17 cellular contexts compared by ENCODE assay signal in the genomic region with DNA sequence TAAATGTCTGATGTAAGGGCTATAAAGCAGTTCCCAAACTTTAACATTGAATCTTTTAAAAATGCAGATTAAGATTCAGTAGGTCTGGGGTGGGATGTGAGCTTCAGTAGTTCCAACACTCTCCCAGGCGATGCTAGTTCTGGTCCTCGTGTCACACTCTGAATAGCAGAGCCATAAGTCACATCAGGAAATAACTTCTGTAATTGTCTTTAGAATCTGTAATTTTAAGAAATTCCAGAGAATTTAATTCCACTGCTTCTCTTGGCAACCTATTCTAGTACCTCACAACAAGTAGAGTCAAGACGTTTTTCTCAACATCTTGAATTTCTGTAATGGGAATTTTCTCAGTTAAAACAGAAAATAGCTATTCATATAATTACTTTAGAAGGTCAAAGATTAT.
"Had no signal": no experiment of that assay in that cellular context is flagged by ENCODE, and none has a peak within 500 bp of the region (broad histone marks: within the 10 kb centered on the region; RNA-seq: fewer than 3 reads in every experiment).

No MANE protein-coding gene starts in this region.

- H3K27ac ChIP-seq: breast epithelium, testis, upper lobe of right lung had no signal

- H3K27ac Mint-ChIP-seq: activated CD8-positive, alpha-beta memory T cell treated with anti-CD3 and anti-CD28 coated beads, Interleukin-2, amount 10 ng/mL, durations not matched to agents 7 days and 5 days; activated naive CD4-positive, alpha-beta T cell treated with anti-CD3 and anti-CD28 coated beads, Interleukin-2, amount 50 U/mL, for 24 hours; activated T-cell treated with anti-CD3 and anti-CD28 coated beads, Interleukin-2, amount 50 U/mL, for 24 hours; natural killer cell treated with Interleukin-12 subunit alpha and Interleukin-12 subunit beta and Interleukin-15 and Interleukin-18, amount 100 ng/mL, for 72 hours; stimulated activated naive CD8-positive, alpha-beta T cell treated with anti-CD3 and anti-CD28 coated beads, Interleukin-15, Interleukin-2, amounts not matched to agents 100 ng/mL and 50 ng/mL, for 24 hours had no signal

- H3K9me3 Mint-ChIP-seq: activated naive CD4-positive, alpha-beta T cell treated with anti-CD3 and anti-CD28 coated beads, Interleukin-2, amount 50 U/mL, for 24 hours; activated T-cell treated with anti-CD3 and anti-CD28 coated beads, Interleukin-2, amount 50 U/mL, for 24 hours; natural killer cell treated with Interleukin-12 subunit alpha and Interleukin-12 subunit beta and Interleukin-15 and Interleukin-18, amount 100 ng/mL, for 72 hours; stimulated activated naive CD8-positive, alpha-beta T cell treated with anti-CD3 and anti-CD28 coated beads, Interleukin-15, Interleukin-2, amounts not matched to agents 100 ng/mL and 50 ng/mL, for 24 hours had no signal

- H3K27me3 ChIP-seq: breast epithelium, testis, upper lobe of right lung had no signal

- ATAC-seq: activated CD8-positive, alpha-beta memory T cell treated with anti-CD3 and anti-CD28 coated beads, Interleukin-2, amount 10 ng/mL, durations not matched to agents 7 days and 5 days; left cardiac atrium; natural killer cell treated with Interleukin-12 subunit alpha and Interleukin-12 subunit beta and Interleukin-15 and Interleukin-18, amount 100 ng/mL, for 72 hours; upper lobe of right lung had no signal

- H3K4me1 ChIP-seq: breast epithelium, upper lobe of right lung had no signal

- DNase-seq: activated CD4-positive, alpha-beta T cell treated with anti-CD3 and anti-CD28 coated beads, Interleukin-2, amount 50 U/mL, for 4 hours; activated CD4-positive, CD25-positive, alpha-beta regulatory T cell treated with anti-CD3 and anti-CD28 coated beads, Interleukin-2, amount 50 U/mL, for 72 hours; activated CD8-positive, alpha-beta memory T cell treated with anti-CD3 and anti-CD28 coated beads, Interleukin-2, amount 10 ng/mL, durations not matched to agents 7 days and 5 days; activated effector memory CD4-positive, alpha-beta T cell treated with Interleukin-2 at 50 U/mL for 16 hours; activated T-cell treated with anti-CD3 and anti-CD28 coated beads, Interleukin-2, amount 50 U/mL, for 24 hours; amniotic stem cell; hippocampal formation; left cardiac atrium; stimulated activated CD4-positive, alpha-beta T cell treated with anti-CD3 and anti-CD28 coated beads, Interleukin-2, amount 100 ng/mL, for 48 hours; stimulated activated CD8-positive, alpha-beta memory T cell treated with anti-CD3 and anti-CD28 coated beads, Interleukin-4, amount 100 ng/mL, for 48 hours; testis; upper lobe of right lung had no signal

- H3K27me3 Mint-ChIP-seq: activated CD8-positive, alpha-beta memory T cell treated with anti-CD3 and anti-CD28 coated beads, Interleukin-2, amount 10 ng/mL, durations not matched to agents 7 days and 5 days; activated naive CD4-positive, alpha-beta T cell treated with anti-CD3 and anti-CD28 coated beads, Interleukin-2, amount 50 U/mL, for 24 hours; activated T-cell treated with anti-CD3 and anti-CD28 coated beads, Interleukin-2, amount 50 U/mL, for 24 hours; natural killer cell treated with Interleukin-12 subunit alpha and Interleukin-12 subunit beta and Interleukin-15 and Interleukin-18, amount 100 ng/mL, for 72 hours; stimulated activated naive CD8-positive, alpha-beta T cell treated with anti-CD3 and anti-CD28 coated beads, Interleukin-15, Interleukin-2, amounts not matched to agents 100 ng/mL and 50 ng/mL, for 24 hours had no signal

- H3K36me3 ChIP-seq: breast epithelium, upper lobe of right lung had no signal

- H3K4me3 ChIP-seq: breast epithelium, lung, testis, upper lobe of right lung had no signal

- H3K9me3 ChIP-seq: breast epithelium, testis, upper lobe of right lung had no signal

- H3K36me3 Mint-ChIP-seq: natural killer cell treated with Interleukin-12 subunit alpha and Interleukin-12 subunit beta and Interleukin-15 and Interleukin-18, amount 100 ng/mL, for 72 hours had no signal

- H3K4me3 Mint-ChIP-seq: activated CD8-positive, alpha-beta memory T cell treated with anti-CD3 and anti-CD28 coated beads, Interleukin-2, amount 10 ng/mL, durations not matched to agents 7 days and 5 days; activated naive CD4-positive, alpha-beta T cell treated with anti-CD3 and anti-CD28 coated beads, Interleukin-2, amount 50 U/mL, for 24 hours; activated T-cell treated with anti-CD3 and anti-CD28 coated beads, Interleukin-2, amount 50 U/mL, for 24 hours; natural killer cell treated with Interleukin-12 subunit alpha and Interleukin-12 subunit beta and Interleukin-15 and Interleukin-18, amount 100 ng/mL, for 72 hours; stimulated activated naive CD8-positive, alpha-beta T cell treated with anti-CD3 and anti-CD28 coated beads, Interleukin-15, Interleukin-2, amounts not matched to agents 100 ng/mL and 50 ng/mL, for 24 hours had no signal

- H3K4me1 Mint-ChIP-seq: activated CD8-positive, alpha-beta memory T cell treated with anti-CD3 and anti-CD28 coated beads, Interleukin-2, amount 10 ng/mL, durations not matched to agents 7 days and 5 days; activated naive CD4-positive, alpha-beta T cell treated with anti-CD3 and anti-CD28 coated beads, Interleukin-2, amount 50 U/mL, for 24 hours had no signal
